10 cellular contexts compared by ENCODE assay signal in genomic region chr6:116409756-116410155, GRCh38. TPM values are rescaled to one million over a fixed set of nuclear protein-coding genes. Genes with fewer than 3 reads are reported as not detected.
DNase-seq lines count a peak whose midpoint lies in the region; ATAC-seq and TF ChIP-seq lines count a peak whose summit lies in the region.
"Had no signal": no experiment of that assay in that cellular context is flagged by ENCODE, and none has a peak within 500 bp of the region (broad histone marks: within the 10 kb centered on the region; RNA-seq: fewer than 3 reads in every experiment).

No MANE protein-coding gene starts in this region.

- H3K9me3 ChIP-seq in IMR-90 (ENCODE audit: control insufficient read depth, insufficient read depth, low read length) = no peaks in the 10 kb centered on the region

- H3K9me3 Mint-ChIP-seq in naive B cell = no peaks in the 10 kb centered on the region
- H3K9me3 Mint-ChIP-seq in chondrocyte (ENCODE audit: low read depth) = no peaks in the 10 kb centered on the region
- no peaks in the 10 kb centered on the region for H3K9me3 Mint-ChIP-seq in T-cell

- POLR2A ChIA-PET in IMR-90 (lab: Charles Lee; ENCODE audit: unreplicated experiment) (no interaction called here), T-cell (lab: Charles Lee) (interaction anchor here in 1 of 2 donors (0.6 kb wide), 1 partner anchor 12 kb away, joined by 7 read pairs; no protein-coding TSS in a partner anchor)

- H2AK5ac ChIP-seq in IMR-90 (ENCODE audit: low read depth, low read length) = peak overlapping the region; percentile 28

- H4K5ac ChIP-seq in IMR-90 (ENCODE audit: low read depth, low read length) = peak overlapping the region; percentile 28; the same call in 1 of the 2 replicates

- H3K9me1 ChIP-seq in IMR-90 (ENCODE audit: insufficient read depth, low read length) = peaks cover 12% of the 10 kb centered on the region

- no peak overlapping the region for H3K9ac ChIP-seq in IMR-90 (ENCODE audit: low read depth, low read length)

- H2BK15ac ChIP-seq in IMR-90 (ENCODE audit: low read depth, low read length) = no peak overlapping the region

- H2AK9ac ChIP-seq in IMR-90 (replicated peaks; ENCODE audit: low read depth, low read length, poor library complexity) = no peak overlapping the region

- no peak for DNase-seq in IMR-90
- peak; percentile 74 for DNase-seq in naive B cell
- no peak for DNase-seq in chondrocyte (ENCODE audit: low spot score)
- no peak for DNase-seq in GF-D8 (lab: John Stamatoyannopoulos, UW)
- no peak for DNase-seq in central memory CD4-positive, alpha-beta T cell
- DNase-seq in T-cell = no peak
- DNase-seq: erythroblast, NCI-H2171 treated with DMSO at 0.1 percent for 48 hours had no signal

- peaks cover 57 to 78% (median 71%) of the 10 kb centered on the region in 3 donors for H3K4me1 Mint-ChIP-seq in naive B cell
- peaks cover 71% of the 10 kb centered on the region for H3K4me1 Mint-ChIP-seq in chondrocyte (ENCODE audit: low read depth)
- H3K4me1 Mint-ChIP-seq in T-cell = peaks cover 3 to 5% (median 3%) of the 10 kb centered on the region in 3 donors

- H3K4ac ChIP-seq in IMR-90 (ENCODE audit: low read depth, low read length) = no peak overlapping the region

- H4K91ac ChIP-seq in IMR-90 (ENCODE audit: insufficient read depth, low read depth, low read length) = no peak overlapping the region

- no peak overlapping the region for H2BK5ac ChIP-seq in IMR-90 (ENCODE audit: low read depth, low read length, poor library complexity, severe bottlenecking)

- no TSS peak for BruUV-seq in IMR-90 (replicated peaks; lab: Mats Ljungman, UMichigan)

- no peak overlapping the region for H3K14ac ChIP-seq in IMR-90 (replicated peaks; ENCODE audit: low read depth, low read length)

- no peak overlapping the region for H2BK20ac ChIP-seq in IMR-90 (ENCODE audit: low read depth, low read length)

- H3K27ac ChIP-seq in IMR-90 (ENCODE audit: insufficient read depth, low read length) = no peak overlapping the region

- TF ChIP-seq RAD21 in IMR-90 (IDR thresholded peaks at IDR 0.05; ENCODE audit: low read length) = no peak

- no peak overlapping the region for H3K4me2 ChIP-seq in IMR-90 (ENCODE audit: low read depth, low read length)

- H2AFZ ChIP-seq in IMR-90 (replicated peaks; ENCODE audit: low read length, poor library complexity) = no peak overlapping the region

- H3K4me3 Mint-ChIP-seq in naive B cell = peak overlapping the region in 7 of 8 donors; percentile 5 to 89 (median 74)
- H3K4me3 Mint-ChIP-seq in chondrocyte (ENCODE audit: unreplicated experiment) = no peak overlapping the region
- no peak overlapping the region for H3K4me3 Mint-ChIP-seq in T-cell

- H3K4me3 ChIP-seq in IMR-90 (ENCODE audit: insufficient read depth, low read depth, low read length) = no peak overlapping the region

- H3K4me1 ChIP-seq in IMR-90 (ENCODE audit: control insufficient read depth, insufficient read depth, low read length) = peaks cover 12% of the 10 kb centered on the region

- CTCF ChIA-PET in IMR-90 (lab: Yijun Ruan, JAX) (no interaction called here), T-cell (lab: Charles Lee) (no interaction called here)

- no peak overlapping the region for H3K56ac ChIP-seq in IMR-90 (ENCODE audit: extremely low read depth, insufficient read depth, low read length)

- no peaks in the 10 kb centered on the region for H3K27me3 ChIP-seq in IMR-90 (ENCODE audit: control insufficient read depth, insufficient read depth, low read length)

- dilution Hi-C loops in IMR-90 (cut with HindIII; ENCODE audit: low sequenced_read_pairs, unreplicated experiment) = no loop called here

- peaks cover 46 to 68% of the 10 kb centered on the region in 2 experiments for H3K79me1 ChIP-seq in IMR-90 (ENCODE audit: low read depth in 1 of 2, low read length in 2 of 2)

- H3K27ac Mint-ChIP-seq in naive B cell (peak overlapping the region; percentile 75 to 97 (median 92)), chondrocyte (ENCODE audit: unreplicated experiment) (no peak overlapping the region), T-cell (no peak overlapping the region)

- no peak overlapping the region for H2BK120ac ChIP-seq in IMR-90 (ENCODE audit: low read depth, low read length)

- H3K36me3 ChIP-seq in IMR-90 (ENCODE audit: control insufficient read depth, insufficient read depth, low read length) = peaks cover 4% of the 10 kb centered on the region

- intact Hi-C loops in IMR-90 (cut with micrococcal nuclease) = no loop called here

- WGBS in IMR-90 (ENCODE audit: extremely low coverage in 2 of 2, insufficient read length in 1 of 2), 2 experiments = 95% methylated on average over 2 of the region's 3 CpGs; no CpG with 5 or more reads in 1 of the 2 experiments

- no peaks in the 10 kb centered on the region for H3K36me3 Mint-ChIP-seq in naive B cell
- H3K36me3 Mint-ChIP-seq in chondrocyte (ENCODE audit: low read depth) = peaks cover 4% of the 10 kb centered on the region
- H3K36me3 Mint-ChIP-seq in T-cell = peaks cover 3% of the 10 kb centered on the region

- peak overlapping the region; percentile 52; the same call in 1 of the 2 replicates for H3K23ac ChIP-seq in IMR-90 (ENCODE audit: low read depth, low read length)

- 0 out of 2 replicates have a peak overlapping the region, but pooled peaks have one; percentile 12 for H3K18ac ChIP-seq in IMR-90 (ENCODE audit: low read depth, low read length)

- no peak for TF ChIP-seq POLR2A in IMR-90 (IDR thresholded peaks at IDR 0.05; ENCODE audit: low read depth, low read length)

- ATAC-seq in GM18868 (IDR thresholded peaks at IDR 0.05; ENCODE audit: unreplicated experiment) (peak; percentile 80), HG02571 (IDR thresholded peaks at IDR 0.05; ENCODE audit: unreplicated experiment) (peak; percentile 72), IMR-90 (ENCODE audit: low read depth) (no peak), naive B cell (ENCODE audit: low read depth in 2 of 2) (peak; percentile 89 to 90), T-cell (replicated peaks in 1 of 4) (no peak)

- in situ Hi-C loops in IMR-90 (cut with MboI; ENCODE audit: low sequenced_read_pairs) = no loop called here

- no peak overlapping the region for H4K8ac ChIP-seq in IMR-90 (ENCODE audit: low read depth in 2 of 2, low read length in 2 of 2)

- no peaks in the 10 kb centered on the region for H3K27me3 Mint-ChIP-seq in naive B cell
- H3K27me3 Mint-ChIP-seq in chondrocyte (ENCODE audit: low read depth) = no peaks in the 10 kb centered on the region
- peaks cover 0 to 10% of the 10 kb centered on the region in 2 donors for H3K27me3 Mint-ChIP-seq in T-cell

- H4K20me1 ChIP-seq in IMR-90 (ENCODE audit: insufficient read depth, low read length) = peaks cover 3% of the 10 kb centered on the region; the same call in 1 of the 2 replicates

- TF ChIP-seq CTCF in IMR-90 (conservative IDR thresholded peaks at IDR 0.05; ENCODE audit: low read depth, low read length) = no peak
- TF ChIP-seq CTCF in chondrocyte (IDR thresholded peaks at IDR 0.05) = no peak

TF ChIP-seq in IMR-90, 13 proteins besides CTCF, POLR2A, EP300 and RAD21:
- no peak for TF ChIP-seq MXI1 (IDR thresholded peaks at IDR 0.05; ENCODE audit: borderline replicate concordance, low read depth, low read length)
- no peak for TF ChIP-seq SMC3 (IDR thresholded peaks at IDR 0.05; ENCODE audit: low read depth, low read length)
- TF ChIP-seq RCOR1 (IDR thresholded peaks at IDR 0.05; ENCODE audit: insufficient replicate concordance, low read length) = no peak
- TF ChIP-seq FOS (IDR thresholded peaks at IDR 0.05; ENCODE audit: low read depth, low read length) = no peak
- no peak for TF ChIP-seq RFX5 (IDR thresholded peaks at IDR 0.05; ENCODE audit: low read depth, low read length)
- TF ChIP-seq, protein P1, sequence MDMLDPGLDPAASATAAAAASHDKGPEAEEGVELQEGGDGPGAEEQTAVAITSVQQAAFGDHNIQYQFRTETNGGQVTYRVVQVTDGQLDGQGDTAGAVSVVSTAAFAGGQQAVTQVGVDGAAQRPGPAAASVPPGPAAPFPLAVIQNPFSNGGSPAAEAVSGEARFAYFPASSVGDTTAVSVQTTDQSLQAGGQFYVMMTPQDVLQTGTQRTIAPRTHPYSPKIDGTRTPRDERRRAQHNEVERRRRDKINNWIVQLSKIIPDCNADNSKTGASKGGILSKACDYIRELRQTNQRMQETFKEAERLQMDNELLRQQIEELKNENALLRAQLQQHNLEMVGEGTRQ (IDR thresholded peaks at IDR 0.05; ENCODE audit: low read depth, low read length) = no peak
- no peak for TF ChIP-seq NFE2L2 (IDR thresholded peaks at IDR 0.05; ENCODE audit: low read depth, low read length)
- no peak for TF ChIP-seq ELK1 (IDR thresholded peaks at IDR 0.05; ENCODE audit: borderline replicate concordance, low read depth, low read length)
- TF ChIP-seq MAFK (IDR thresholded peaks at IDR 0.05; ENCODE audit: low read depth, low read length) = no peak
- no peak for TF ChIP-seq BHLHE40 (IDR thresholded peaks at IDR 0.05; ENCODE audit: low read depth, low read length)
- no peak for TF ChIP-seq CEBPB (IDR thresholded peaks at IDR 0.05; ENCODE audit: low read depth, low read length)
- no peak for TF ChIP-seq CHD1 (IDR thresholded peaks at IDR 0.05; ENCODE audit: low read depth, low read length)
- TF ChIP-seq MAZ (IDR thresholded peaks at IDR 0.05; ENCODE audit: borderline replicate concordance, low read depth, low read length) = no peak
TF ChIP-seq in IMR-90: peak in this region for 0.

RNA-seq across cellular contexts. Expression of gene DSE, which starts 39.0 kb away (rescaled TPM):
- total RNA-seq in IMR-90 (2012; rRNA removed) = 132 and 154 TPM in 2 replicates
- 43.9 and 48.0 TPM in 2 replicates for polyA plus RNA-seq in IMR-90 (2012; rRNA removed)
- polyA plus RNA-seq in IMR-90 (2012; cell fraction: cytosol; rRNA removed) = 19.3 and 19.7 TPM in 2 replicates
- polyA plus RNA-seq in IMR-90 (2012; cell fraction: nucleus; rRNA removed; ENCODE audit: low replicate concordance) = 23.4 and 39.5 TPM in 2 replicates
- polyA plus RNA-seq in naive B cell (ENCODE audit: low read depth in 6 of 6) = 10 to 100 TPM in 5 of 6 donors, 1 to 10 TPM in 1; 6.9 to 28.5 (median 21.2) TPM
- total RNA-seq in chondrocyte = 71.9 to 95.0 TPM (median 78.0 TPM) in 3 replicates
- total RNA-seq in T-cell = 1 to 10 TPM; 5.9 to 9.3 (median 7.4) TPM

RNA-seq across cellular contexts. Expression of gene CALHM6, which starts 51.4 kb away (rescaled TPM):
- 0.72 and 0.83 TPM in 2 replicates for total RNA-seq in IMR-90 (2012; rRNA removed)
- 1.1 and 1.5 TPM in 2 replicates for polyA plus RNA-seq in IMR-90 (2012; rRNA removed)
- polyA plus RNA-seq in IMR-90 (2012; cell fraction: cytosol; rRNA removed) = 1.4 and 1.8 TPM in 2 replicates
- 0.30 and 0.62 TPM in 2 replicates for polyA plus RNA-seq in IMR-90 (2012; cell fraction: nucleus; rRNA removed; ENCODE audit: low replicate concordance)
- polyA plus RNA-seq in naive B cell (ENCODE audit: low read depth in 6 of 6) = 1,000 to 10,000 TPM in 1 of 6 donors, 100 to 1,000 TPM in 5; 687 to 1,118 (median 783) TPM
- 1.9 to 3.6 TPM (median 2.7 TPM) in 3 replicates for total RNA-seq in chondrocyte
- total RNA-seq in T-cell = 10 to 100 TPM in 1 of 5 donors, 1 to 10 TPM in 3, under 1 TPM in 1; 0.53 to 15.4 (median 3.8) TPM

Comparison
In these comparisons a context has a peak if more than half of its experiments do, and no peak if none do; other contexts are left out.
1. ATAC-seq: peak in GM18868 (single experiment), HG02571 (single experiment) and naive B cell (2 of 2); none in IMR-90 (single experiment) and T-cell (0 of 4).
2. H3K27ac Mint-ChIP-seq: peak in naive B cell (6 of 6); none in chondrocyte (single experiment) and T-cell (0 of 2).
3. H3K4me3 Mint-ChIP-seq: peak in naive B cell (7 of 8); none in chondrocyte (single experiment) and T-cell (0 of 3).